8 cellular contexts compared by ENCODE assay signal in genomic region chr22:27726726-27727449, GRCh38.
DNase-seq lines count a peak whose midpoint lies in the region; ATAC-seq and TF ChIP-seq lines count a peak whose summit lies in the region.
"Had no signal": no experiment of that assay in that cellular context is flagged by ENCODE, and none has a peak within 500 bp of the region (broad histone marks: within the 10 kb centered on the region; RNA-seq: fewer than 3 reads in every experiment).

No MANE protein-coding gene starts in this region.

- TF ChIP-seq EP300 in upper lobe of left lung (IDR thresholded peaks at IDR 0.05) = peak in 2 of 4 donors; percentile 67 to 77

- H3K4me3 ChIP-seq in HUES6 (ENCODE audit: low read depth, low read length) (peak overlapping the region; percentile 43; the same call in 1 of the 2 replicates), upper lobe of left lung (no peak overlapping the region), breast epithelium (no peak overlapping the region)

- intact Hi-C loops in breast epithelium (cut with DNase I; ENCODE audit: low total_unique reads) = no loop called here

- H3K9ac ChIP-seq in HUES6 (ENCODE audit: low read length) = peak overlapping the region; percentile 80

- TF ChIP-seq CTCF in brain (conservative IDR thresholded peaks at IDR 0.05) (no peak), upper lobe of left lung (IDR thresholded peaks at IDR 0.05) (no peak), breast epithelium (IDR thresholded peaks at IDR 0.05) (no peak)

- H3K36me3 ChIP-seq in HUES6 (ENCODE audit: control insufficient read depth, insufficient read depth, low read length) (no peaks in the 10 kb centered on the region), upper lobe of left lung (no peaks in the 10 kb centered on the region), breast epithelium (no peaks in the 10 kb centered on the region)

- no peak for TF ChIP-seq POLR2A in upper lobe of left lung (IDR thresholded peaks at IDR 0.05)
- TF ChIP-seq POLR2A in breast epithelium (IDR thresholded peaks at IDR 0.05) = no peak

- peak overlapping the region; percentile 59; the same call in 1 of the 2 replicates for H3K27ac ChIP-seq in HUES6 (ENCODE audit: low read depth, low read length)
- H3K27ac ChIP-seq in upper lobe of left lung = peak overlapping the region; percentile 72 to 86 (median 84)
- peak overlapping the region in 1 of 2 donors; percentile 66 for H3K27ac ChIP-seq in breast epithelium

- H3K36me3 Mint-ChIP-seq in brain = peaks cover 4% of the 10 kb centered on the region
- H3K36me3 Mint-ChIP-seq: natural killer cell had no signal

- peak; percentile 83 to 94 for ATAC-seq in upper lobe of left lung (ENCODE audit: low FRiP score in 2 of 2)
- no peak for ATAC-seq in GM19455 (IDR thresholded peaks at IDR 0.05; ENCODE audit: unreplicated experiment)

- peaks cover 6 to 23% (median 19%) of the 10 kb centered on the region in 5 experiments for H3K9me3 Mint-ChIP-seq in brain

- H3K27me3 ChIP-seq in HUES6 (ENCODE audit: control insufficient read depth, insufficient read depth, low read length) (no peaks in the 10 kb centered on the region), upper lobe of left lung (no peaks in the 10 kb centered on the region), breast epithelium (no peaks in the 10 kb centered on the region)

- H3K4me1 ChIP-seq in HUES6 (ENCODE audit: control insufficient read depth, insufficient read depth, low read length) (peaks cover 46% of the 10 kb centered on the region), upper lobe of left lung (peaks cover 6 to 24% (median 14%) of the 10 kb centered on the region in 4 donors), breast epithelium (no peaks in the 10 kb centered on the region)

- WGBS in upper lobe of left lung, 2 donors = 19 to 23% methylated on average over 11 to 12 of the region's 12 CpGs

- no peak overlapping the region for H3K4me3 Mint-ChIP-seq in brain
- H3K4me3 Mint-ChIP-seq: natural killer cell had no signal

- H3K9me3 ChIP-seq in HUES6 (ENCODE audit: control insufficient read depth, insufficient read depth, low read depth, low read length) = no peaks in the 10 kb centered on the region; the same call in 1 of the 2 replicates
- no peaks in the 10 kb centered on the region for H3K9me3 ChIP-seq in upper lobe of left lung
- no peaks in the 10 kb centered on the region for H3K9me3 ChIP-seq in breast epithelium

- DNase-seq in left kidney (ENCODE audit: low read depth, low spot score) (peak; percentile 83), upper lobe of left lung (peak in 1 of 2 donors; percentile 77), cerebellar cortex (ENCODE audit: low spot score) (no peak), breast epithelium (ENCODE audit: low spot score in 2 of 2) (no peak)
- DNase-seq: natural killer cell had no signal

- peaks cover 37% of the 10 kb centered on the region for H3K4me1 Mint-ChIP-seq in brain
- H3K4me1 Mint-ChIP-seq: natural killer cell had no signal

- peaks cover 16% of the 10 kb centered on the region for H3K27me3 Mint-ChIP-seq in brain

- H3K27ac Mint-ChIP-seq in brain = peak overlapping the region in 3 of 5 experiments; percentile 48 to 87 (median 68)
- H3K27ac Mint-ChIP-seq: natural killer cell had no signal
